Comparison of ENCODE assay signal across 9 cellular contexts in genomic region chr10:104325436-104326430, GRCh38. TPM values are rescaled to one million over a fixed set of nuclear protein-coding genes. Genes with fewer than 3 reads are reported as not detected.
DNase-seq lines count a peak whose midpoint lies in the region; ATAC-seq, FAIRE-seq and TF ChIP-seq lines count a peak whose summit lies in the region.
"Had no signal": no experiment of that assay in that cellular context is flagged by ENCODE, and none has a peak within 500 bp of the region (broad histone marks: within the 10 kb centered on the region; RNA-seq: fewer than 3 reads in every experiment).

No MANE protein-coding gene starts in this region.

- H3K79me2 ChIP-seq in smooth muscle cell (ENCODE audit: low read depth), result peaks cover 71% of the 10 kb centered on the region
- peaks cover 77% of the 10 kb centered on the region for H3K79me2 ChIP-seq in hepatocyte

- H3K4me2 ChIP-seq in smooth muscle cell, result peak overlapping the region; percentile 45
- no peak overlapping the region for H3K4me2 ChIP-seq in hepatocyte

- H3K27me3 ChIP-seq in smooth muscle cell (ENCODE audit: low read depth), result no peaks in the 10 kb centered on the region
- no peaks in the 10 kb centered on the region for H3K27me3 ChIP-seq in hepatocyte

- no peak for TF ChIP-seq CTCF in kidney (IDR thresholded peaks at IDR 0.05; ENCODE audit: borderline replicate concordance, extremely low read depth, insufficient read depth)
- no peak for TF ChIP-seq CTCF in smooth muscle cell (IDR thresholded peaks at IDR 0.05; ENCODE audit: borderline replicate concordance, insufficient read depth, poor library complexity, severe bottlenecking)
- TF ChIP-seq CTCF in hepatocyte (IDR thresholded peaks at IDR 0.05; ENCODE audit: poor library complexity), result no peak

- no peaks in the 10 kb centered on the region for H3K9me2 ChIP-seq in hepatocyte (replicated peaks; ENCODE audit: insufficient read depth)

- no peak overlapping the region for H3K9ac ChIP-seq in kidney (ENCODE audit: low read length in 2 of 2)
- no peak overlapping the region for H3K9ac ChIP-seq in smooth muscle cell (ENCODE audit: low read depth)

- H3K27me3 Mint-ChIP-seq in activated naive CD8-positive, alpha-beta T cell treated with anti-CD3 and anti-CD28 coated beads, Interleukin-2, amount 10 ng/mL, durations not matched to agents 7 days and 5 days, result no peaks in the 10 kb centered on the region

- peak; percentile 27 to 56 for DNase-seq in Kasumi-1 (lab: John Stamatoyannopoulos, UW)
- no peak for DNase-seq in activated naive CD8-positive, alpha-beta T cell treated with anti-CD3 and anti-CD28 coated beads, Interleukin-2, amount 10 ng/mL, durations not matched to agents 7 days and 5 days
- peak; percentile 84 for DNase-seq in kidney
- DNase-seq in smooth muscle cell (lab: John Stamatoyannopoulos, UW; ENCODE audit: unreplicated experiment), result no peak
- DNase-seq in NCI-H2029 (lab: John Stamatoyannopoulos, UW), result no peak
- DNase-seq in COLO668 (lab: John Stamatoyannopoulos, UW; ENCODE audit: unreplicated experiment), result no peak
- no peak for DNase-seq in hepatocyte (ENCODE audit: low spot score)

- no peak for ATAC-seq in activated naive CD8-positive, alpha-beta T cell treated with anti-CD3 and anti-CD28 coated beads, Interleukin-2, amount 10 ng/mL, durations not matched to agents 7 days and 5 days (ENCODE audit: low read depth)
- ATAC-seq in HG02759 (IDR thresholded peaks at IDR 0.05; ENCODE audit: unreplicated experiment), result no peak

- H3K4me3 ChIP-seq in kidney (ENCODE audit: low read length in 2 of 2), result peak overlapping the region in 1 of 2 donors; percentile 17
- H3K4me3 ChIP-seq in smooth muscle cell, result no peak overlapping the region
- H3K4me3 ChIP-seq in hepatocyte, result no peak overlapping the region

- peak overlapping the region; percentile 97 for H3K27ac Mint-ChIP-seq in activated naive CD8-positive, alpha-beta T cell treated with anti-CD3 and anti-CD28 coated beads, Interleukin-2, amount 10 ng/mL, durations not matched to agents 7 days and 5 days

- peaks cover 10% of the 10 kb centered on the region for H3F3A ChIP-seq in smooth muscle cell (ENCODE audit: low read depth)

- H3K4me1 ChIP-seq in kidney (ENCODE audit: control insufficient read depth in 1 of 2, insufficient read depth in 1 of 2, low read depth in 1 of 2, low read length in 2 of 2) (peaks cover 56 to 76% of the 10 kb centered on the region in 2 donors), smooth muscle cell (ENCODE audit: low read depth) (peaks cover 45% of the 10 kb centered on the region), hepatocyte (ENCODE audit: insufficient read depth) (peaks cover 35% of the 10 kb centered on the region)

- intact Hi-C loops in kidney (cut with DNase I), result no loop called here

- no peaks in the 10 kb centered on the region for H3K9me3 ChIP-seq in kidney (ENCODE audit: control insufficient read depth in 1 of 2, low read length in 2 of 2)
- no peaks in the 10 kb centered on the region for H3K9me3 ChIP-seq in smooth muscle cell (replicated peaks; ENCODE audit: low read depth)
- H3K9me3 ChIP-seq in hepatocyte (ENCODE audit: low read depth), result no peaks in the 10 kb centered on the region

- FAIRE-seq in kidney (lab: Jason Lieb, UNC), result no peak
- FAIRE-seq: GM12891 had no signal

- H3K4me1 Mint-ChIP-seq in activated naive CD8-positive, alpha-beta T cell treated with anti-CD3 and anti-CD28 coated beads, Interleukin-2, amount 10 ng/mL, durations not matched to agents 7 days and 5 days, result peaks cover 86% of the 10 kb centered on the region

- peak overlapping the region; percentile 69 to 78 for H3K27ac ChIP-seq in kidney (ENCODE audit: low read depth in 2 of 2, low read length in 2 of 2)
- H3K27ac ChIP-seq in smooth muscle cell (ENCODE audit: low read depth), result peak overlapping the region; percentile 99
- H3K27ac ChIP-seq in hepatocyte, result no peak overlapping the region

- H4K20me1 ChIP-seq in smooth muscle cell (ENCODE audit: low read depth) (peaks cover 89% of the 10 kb centered on the region), hepatocyte (ENCODE audit: insufficient read depth, poor library complexity, severe bottlenecking) (peaks cover 3% of the 10 kb centered on the region)

- H3K36me3 Mint-ChIP-seq in activated naive CD8-positive, alpha-beta T cell treated with anti-CD3 and anti-CD28 coated beads, Interleukin-2, amount 10 ng/mL, durations not matched to agents 7 days and 5 days, result peaks cover 14% of the 10 kb centered on the region

- H3K4me3 Mint-ChIP-seq in activated naive CD8-positive, alpha-beta T cell treated with anti-CD3 and anti-CD28 coated beads, Interleukin-2, amount 10 ng/mL, durations not matched to agents 7 days and 5 days, result peak overlapping the region; percentile 68

- 84% methylated on average over 27 of the region's 28 CpGs for WGBS in smooth muscle cell (ENCODE audit: low lambda C conversion rate)
- WGBS in hepatocyte (ENCODE audit: low lambda C conversion rate, missing lambda C conversion rate), result 93% methylated on average over 28 of the region's 28 CpGs

- POLR2A ChIA-PET in activated naive CD8-positive, alpha-beta T cell treated with anti-CD3 and anti-CD28 coated beads, Interleukin-2, amount 10 ng/mL, durations not matched to agents 7 days and 5 days (lab: Charles Lee), result interaction anchor here (1.1 to 6.8 kb wide), 3 partner anchors 11 to 18 kb away, joined by 3 to 39 read pairs (median 3); partner anchors contain the start of gene ITPRIP

- H2AFZ ChIP-seq in smooth muscle cell (ENCODE audit: low read depth) (no peak overlapping the region), hepatocyte (no peak overlapping the region)

- no peaks in the 10 kb centered on the region for H3K9me3 Mint-ChIP-seq in activated naive CD8-positive, alpha-beta T cell treated with anti-CD3 and anti-CD28 coated beads, Interleukin-2, amount 10 ng/mL, durations not matched to agents 7 days and 5 days

- H3K36me3 ChIP-seq in kidney (ENCODE audit: control insufficient read depth in 1 of 2, insufficient read depth in 2 of 2, low read length in 2 of 2) (no peaks in the 10 kb centered on the region), smooth muscle cell (ENCODE audit: low read depth) (no peaks in the 10 kb centered on the region), hepatocyte (replicated peaks; ENCODE audit: insufficient read depth, low read depth) (no peaks in the 10 kb centered on the region)

RNA-seq across cellular contexts. Expression of gene ITPRIP, which starts 12.5 kb away (rescaled TPM):
- 10 to 100 TPM; 24.7 to 25.4 TPM for total RNA-seq in activated naive CD8-positive, alpha-beta T cell treated with anti-CD3 and anti-CD28 coated beads, Interleukin-2, amount 10 ng/mL, durations not matched to agents 7 days and 5 days
- total RNA-seq in kidney (21.6 TPM), smooth muscle cell (26.5 and 33.6 TPM in 2 replicates), hepatocyte (4.9 and 5.9 TPM in 2 replicates)
- polyA plus RNA-seq in kidney (ENCODE audit: insufficient read depth, low read depth, low replicate concordance) (9.0 TPM), smooth muscle cell (44.5 and 59.3 TPM in 2 replicates), hepatocyte (7.9 and 9.0 TPM in 2 replicates)

RNA-seq across cellular contexts. Expression of gene CFAP58, which starts 27.9 kb away (rescaled TPM):
- under 1 TPM; 0.28 to 0.34 TPM for total RNA-seq in activated naive CD8-positive, alpha-beta T cell treated with anti-CD3 and anti-CD28 coated beads, Interleukin-2, amount 10 ng/mL, durations not matched to agents 7 days and 5 days
- total RNA-seq in kidney, result 0.35 TPM
- polyA plus RNA-seq in kidney (ENCODE audit: insufficient read depth, low read depth, low replicate concordance), result 0.19 TPM
- total RNA-seq in smooth muscle cell, result 0.04 and 0.54 TPM in 2 replicates
- 0.39 and 0.73 TPM in 2 replicates for polyA plus RNA-seq in smooth muscle cell
- total RNA-seq in hepatocyte, result 0.17 and 0.20 TPM in 2 replicates
- not detected in 2 replicates for polyA plus RNA-seq in hepatocyte

RNA-seq across cellular contexts. Expression of gene GSTO2, which starts 56.7 kb away (rescaled TPM):
- 1 to 10 TPM; 1.4 TPM for total RNA-seq in activated naive CD8-positive, alpha-beta T cell treated with anti-CD3 and anti-CD28 coated beads, Interleukin-2, amount 10 ng/mL, durations not matched to agents 7 days and 5 days
- total RNA-seq in kidney (22.3 TPM), smooth muscle cell (1.8 and 2.1 TPM in 2 replicates), hepatocyte (2.5 and 2.7 TPM in 2 replicates)
- polyA plus RNA-seq in kidney (ENCODE audit: insufficient read depth, low read depth, low replicate concordance) (56.7 TPM), smooth muscle cell (3.7 and 4.9 TPM in 2 replicates), hepatocyte (0.37 and 1.4 TPM in 2 replicates)

Comparison
In these comparisons a context has a peak if more than half of its experiments do, and no peak if none do; other contexts are left out.
1. DNase-seq: peak in Kasumi-1 (2 of 2) and kidney (single experiment); none in activated naive CD8-positive, alpha-beta T cell treated with anti-CD3 and anti-CD28 coated beads, Interleukin-2, amount 10 ng/mL, durations not matched to agents 7 days and 5 days (single experiment), smooth muscle cell (single experiment), NCI-H2029 (single experiment), COLO668 (single experiment) and hepatocyte (single experiment).